Comparison of ENCODE assay signal across 1 cellular context in genomic region chr16:74991268-74991592, GRCh38.
TF ChIP-seq lines count a peak whose summit lies in the region.

No MANE protein-coding gene starts in this region.

TF ChIP-seq in K562, 482 proteins besides CTCF, POLR2A, EP300 and RAD21:
- TF ChIP-seq BRD9 (IDR thresholded peaks at IDR 0.05; ENCODE audit: low read depth, partially characterized antibody), result no peak
- TF ChIP-seq RBBP5 (IDR thresholded peaks at IDR 0.05; ENCODE audit: borderline replicate concordance, insufficient read depth, low read length, poor library complexity, severe bottlenecking), result peak; percentile 36
- TF ChIP-seq TBP (optimal IDR thresholded peaks at IDR 0.05; ENCODE audit: low read depth, low read length), result no peak
- no peak for TF ChIP-seq IRF2 (CRISPR knock-in tag; IDR thresholded peaks at IDR 0.05)
- 0 out of 4 replicates have a peak, but pooled peaks of 1 of the 2 experiments have one; percentile 8 for TF ChIP-seq KDM1A (IDR thresholded peaks at IDR 0.05)
